ENCODE assay signal across 11 cellular contexts in the genomic region with DNA sequence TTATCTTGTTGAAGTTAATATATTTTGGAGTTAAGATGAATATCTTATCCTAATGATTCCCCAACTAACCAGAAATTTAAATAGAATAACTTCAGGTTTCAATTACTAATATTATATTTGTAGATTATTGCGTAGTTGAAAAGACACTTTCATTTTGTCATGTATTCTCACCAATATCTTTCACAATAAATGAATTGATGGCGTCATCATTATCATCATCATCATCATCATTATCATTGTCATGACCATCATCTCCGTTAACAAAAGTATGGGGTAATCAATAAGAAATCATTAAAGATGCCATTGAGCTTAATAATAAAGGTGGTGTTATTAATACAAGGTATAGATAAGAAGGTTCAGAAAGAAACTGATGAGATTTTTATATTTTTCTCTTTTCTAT.
"Had no signal": no experiment of that assay in that cellular context is flagged by ENCODE, and none has a peak within 500 bp of the region (broad histone marks: within the 10 kb centered on the region; RNA-seq: fewer than 3 reads in every experiment).

No MANE protein-coding gene starts in this region.

- H3K4me1 ChIP-seq: HAP-1 had no signal

- H3K36me3 ChIP-seq: HAP-1 had no signal

- DNase-seq: GM23248, GOT3, H7, H9, HCEC 1CT, HFFc6 had no signal

- H2AFZ ChIP-seq: GM23248, GM23338 had no signal

- H3K4me2 ChIP-seq: GM23338 had no signal

- H3K4me3 ChIP-seq: GM23248, GM23338, HAP-1 had no signal

- H3K9ac ChIP-seq: GM23248 had no signal

- ATAC-seq: GM23338, HCT116 had no signal

- H3K27ac ChIP-seq: GM23248 had no signal

- FAIRE-seq: H1, H54 had no signal

- H3K9me3 ChIP-seq: HAP-1 had no signal
